ENCODE assay signal across 43 cellular contexts in genomic region chr2:3675687-3676086, GRCh38. TPM values are rescaled to one million over a fixed set of nuclear protein-coding genes. Genes with fewer than 3 reads are reported as not detected.
"Had no signal": no experiment of that assay in that cellular context is flagged by ENCODE, and none has a peak within 500 bp of the region (broad histone marks: within the 10 kb centered on the region; RNA-seq: fewer than 3 reads in every experiment).

No MANE protein-coding gene starts in this region.

- H3K9me3 Mint-ChIP-seq: activated naive CD4-positive, alpha-beta T cell treated with anti-CD3 and anti-CD28 coated beads for 36 hours; activated naive CD4-positive, alpha-beta T cell treated with anti-CD3 and anti-CD28 coated beads, Interleukin-2, amount 10 ng/mL, durations not matched to agents 7 days and 5 days; activated naive CD4-positive, alpha-beta T cell treated with anti-CD3 and anti-CD28 coated beads, Interleukin-2, amount 50 U/mL, for 24 hours; activated naive CD4-positive, alpha-beta T cell treated with anti-CD3 and anti-CD28 coated beads, Interleukin-2, amount 50 U/mL, for 72 hours; activated naive CD8-positive, alpha-beta T cell treated with anti-CD3 and anti-CD28 coated beads for 36 hours; activated naive CD8-positive, alpha-beta T cell treated with anti-CD3 and anti-CD28 coated beads, Interleukin-2, amount 10 ng/mL, durations not matched to agents 7 days and 5 days; activated naive CD8-positive, alpha-beta T cell treated with anti-CD3 and anti-CD28 coated beads, Interleukin-2, amount 50 U/mL, for 24 hours; activated T-cell treated with anti-CD3 and anti-CD28 coated beads, Interleukin-2, amount 50 U/mL, for 24 hours; activated T-cell treated with anti-CD3 and anti-CD28 coated beads, Interleukin-2, amount 50 U/mL, for 4 hours; activated T-cell treated with anti-CD3 and anti-CD28 coated beads, Interleukin-2, amount 50 U/mL, for 72 hours; activated T-helper 1 cell treated with anti-CD3 and anti-CD28 coated beads, Interleukin-12 subunit alpha, Interleukin-12 subunit beta, Interleukin-2, Interleukin-4 antibody, amounts not matched to agents 30 ng/mL and 10 ng/mL and 1 ng/mL, durations not matched to agents 14 hours and 24 hours and 36 hours; activated T-helper 17 cell treated with anti-CD3 and anti-CD28 coated beads, Interleukin-2, amount 50 U/mL, for 72 hours; activated T-helper 2 cell treated with anti-CD3 and anti-CD28 coated beads, Interferon-gamma antibody, Interleukin-2, Interleukin-4, amounts not matched to agents 10 μg/mL and 5 μg/mL and 100 μg/mL, durations not matched to agents 14 hours and 24 hours and 36 hours; brain; central memory CD8-positive, alpha-beta T cell had no signal

- H3K27ac Mint-ChIP-seq: activated naive CD4-positive, alpha-beta T cell treated with anti-CD3 and anti-CD28 coated beads for 36 hours; activated naive CD4-positive, alpha-beta T cell treated with anti-CD3 and anti-CD28 coated beads, Interleukin-2, amount 10 ng/mL, durations not matched to agents 7 days and 5 days; activated naive CD4-positive, alpha-beta T cell treated with anti-CD3 and anti-CD28 coated beads, Interleukin-2, amount 50 U/mL, for 24 hours; activated naive CD4-positive, alpha-beta T cell treated with anti-CD3 and anti-CD28 coated beads, Interleukin-2, amount 50 U/mL, for 72 hours; activated naive CD8-positive, alpha-beta T cell; activated naive CD8-positive, alpha-beta T cell treated with anti-CD3 and anti-CD28 coated beads for 36 hours; activated naive CD8-positive, alpha-beta T cell treated with anti-CD3 and anti-CD28 coated beads, Interleukin-2, amount 10 ng/mL, durations not matched to agents 7 days and 5 days; activated naive CD8-positive, alpha-beta T cell treated with anti-CD3 and anti-CD28 coated beads, Interleukin-2, amount 50 U/mL, for 24 hours; activated T-cell treated with anti-CD3 and anti-CD28 coated beads, Interleukin-2, amount 50 U/mL, for 24 hours; activated T-cell treated with anti-CD3 and anti-CD28 coated beads, Interleukin-2, amount 50 U/mL, for 72 hours; activated T-helper 1 cell treated with anti-CD3 and anti-CD28 coated beads, Interleukin-12 subunit alpha, Interleukin-12 subunit beta, Interleukin-2, Interleukin-4 antibody, amounts not matched to agents 30 ng/mL and 10 ng/mL and 1 ng/mL, durations not matched to agents 14 hours and 24 hours and 36 hours; activated T-helper 17 cell treated with anti-CD3 and anti-CD28 coated beads, Interleukin-2, amount 50 U/mL, for 72 hours; activated T-helper 2 cell treated with anti-CD3 and anti-CD28 coated beads, Interferon-gamma antibody, Interleukin-2, Interleukin-4, amounts not matched to agents 10 μg/mL and 5 μg/mL and 100 μg/mL, durations not matched to agents 14 hours and 24 hours and 36 hours; brain had no signal

- H3K27me3 Mint-ChIP-seq: activated naive CD4-positive, alpha-beta T cell treated with anti-CD3 and anti-CD28 coated beads, Interleukin-2, amount 50 U/mL, for 24 hours; activated naive CD8-positive, alpha-beta T cell treated with anti-CD3 and anti-CD28 coated beads for 36 hours; activated naive CD8-positive, alpha-beta T cell treated with anti-CD3 and anti-CD28 coated beads, Interleukin-2, amount 50 U/mL, for 24 hours; activated T-cell treated with anti-CD3 and anti-CD28 coated beads, Interleukin-2, amount 50 U/mL, for 24 hours had no signal

- H3K4me3 Mint-ChIP-seq: activated naive CD4-positive, alpha-beta T cell treated with anti-CD3 and anti-CD28 coated beads for 36 hours; activated naive CD4-positive, alpha-beta T cell treated with anti-CD3 and anti-CD28 coated beads, Interleukin-2, amount 10 ng/mL, durations not matched to agents 7 days and 5 days; activated naive CD4-positive, alpha-beta T cell treated with anti-CD3 and anti-CD28 coated beads, Interleukin-2, amount 50 U/mL, for 24 hours; activated naive CD8-positive, alpha-beta T cell; activated naive CD8-positive, alpha-beta T cell treated with anti-CD3 and anti-CD28 coated beads for 36 hours; activated naive CD8-positive, alpha-beta T cell treated with anti-CD3 and anti-CD28 coated beads, Interleukin-2, amount 10 ng/mL, durations not matched to agents 7 days and 5 days; activated naive CD8-positive, alpha-beta T cell treated with anti-CD3 and anti-CD28 coated beads, Interleukin-2, amount 50 U/mL, for 24 hours; activated T-cell treated with anti-CD3 and anti-CD28 coated beads, Interleukin-2, amount 50 U/mL, for 24 hours; activated T-cell treated with anti-CD3 and anti-CD28 coated beads, Interleukin-2, amount 50 U/mL, for 4 hours; activated T-cell treated with anti-CD3 and anti-CD28 coated beads, Interleukin-2, amount 50 U/mL, for 72 hours; activated T-helper 1 cell treated with anti-CD3 and anti-CD28 coated beads, Interleukin-12 subunit alpha, Interleukin-12 subunit beta, Interleukin-2, Interleukin-4 antibody, amounts not matched to agents 30 ng/mL and 10 ng/mL and 1 ng/mL, durations not matched to agents 14 hours and 24 hours and 36 hours; activated T-helper 17 cell treated with anti-CD3 and anti-CD28 coated beads, Interleukin-2, amount 50 U/mL, for 72 hours; brain; central memory CD8-positive, alpha-beta T cell had no signal

- H3K36me3 ChIP-seq: adrenal gland, ascending aorta, brain microvascular endothelial cell, breast epithelium, cardiac muscle cell had no signal

- DNase-seq: activated effector memory CD4-positive, alpha-beta T cell treated with anti-CD3 and anti-CD28 coated beads, Interleukin-2, amount 50 U/mL, for 16 hours; activated effector memory CD4-positive, alpha-beta T cell treated with Interleukin-2 at 50 U/mL for 16 hours; activated gamma-delta T cell; activated gamma-delta T cell treated with Interleukin-2 at 50 U/mL for 16 hours; activated naive CD4-positive, alpha-beta T cell; activated naive CD4-positive, alpha-beta T cell treated with anti-CD3 and anti-CD28 coated beads for 36 hours; activated naive CD4-positive, alpha-beta T cell treated with anti-CD3 and anti-CD28 coated beads, Interleukin-2, amount 10 ng/mL, durations not matched to agents 7 days and 5 days; activated naive CD4-positive, alpha-beta T cell treated with anti-CD3 and anti-CD28 coated beads, Interleukin-2, amount 50 U/mL, for 16 hours; activated naive CD4-positive, alpha-beta T cell treated with Interleukin-2 at 50 U/mL for 16 hours; activated naive CD8-positive, alpha-beta T cell treated with anti-CD3 and anti-CD28 coated beads for 36 hours; activated naive CD8-positive, alpha-beta T cell treated with anti-CD3 and anti-CD28 coated beads, Interleukin-2, amount 10 ng/mL, durations not matched to agents 7 days and 5 days; activated naive CD8-positive, alpha-beta T cell treated with anti-CD3 and anti-CD28 coated beads, Interleukin-2, amount 50 U/mL, for 24 hours; activated T-cell treated with anti-CD3 and anti-CD28 coated beads for 4 hours; activated T-cell treated with anti-CD3 and anti-CD28 coated beads, Interleukin-2, amount 50 U/mL, for 1 hour; activated T-cell treated with anti-CD3 and anti-CD28 coated beads, Interleukin-2, amount 50 U/mL, for 24 hours; activated T-cell treated with anti-CD3 and anti-CD28 coated beads, Interleukin-2, amount 50 U/mL, for 4 hours; activated T-cell treated with anti-CD3 and anti-CD28 coated beads, Interleukin-2, amount 50 U/mL, for 48 hours; activated T-cell treated with anti-CD3 and anti-CD28 coated beads, Interleukin-2, amount 50 U/mL, for 72 hours; adrenal gland; amniotic stem cell; anterior cingulate cortex; aorta; body of pancreas; brain microvascular endothelial cell; caudate nucleus; central memory CD4-positive, alpha-beta T cell; cerebellar nuclear complex had no signal

- H3K27ac ChIP-seq: adrenal gland, ascending aorta, body of pancreas, brain microvascular endothelial cell, breast epithelium, cardiac muscle cell had no signal

- H3K4me3 ChIP-seq: adrenal gland, ascending aorta, body of pancreas, breast epithelium, cardiac muscle cell had no signal

- ATAC-seq: activated naive CD4-positive, alpha-beta T cell treated with anti-CD3 and anti-CD28 coated beads, Interleukin-2, amount 50 U/mL, for 72 hours; activated naive CD8-positive, alpha-beta T cell treated with anti-CD3 and anti-CD28 coated beads, Interleukin-2, amount 50 U/mL, for 24 hours; activated T-cell treated with anti-CD3 and anti-CD28 coated beads, Interleukin-2, amount 50 U/mL, for 4 hours; activated T-cell treated with anti-CD3 and anti-CD28 coated beads, Interleukin-2, amount 50 U/mL, for 72 hours; activated T-helper 17 cell treated with anti-CD3 and anti-CD28 coated beads, Interleukin-2, amount 50 U/mL, for 72 hours; body of pancreas had no signal

- H3K36me3 Mint-ChIP-seq: activated naive CD4-positive, alpha-beta T cell treated with anti-CD3 and anti-CD28 coated beads, Interleukin-2, amount 10 ng/mL, durations not matched to agents 7 days and 5 days; activated naive CD4-positive, alpha-beta T cell treated with anti-CD3 and anti-CD28 coated beads, Interleukin-2, amount 50 U/mL, for 24 hours; activated naive CD4-positive, alpha-beta T cell treated with anti-CD3 and anti-CD28 coated beads, Interleukin-2, amount 50 U/mL, for 72 hours; activated naive CD8-positive, alpha-beta T cell; activated naive CD8-positive, alpha-beta T cell treated with anti-CD3 and anti-CD28 coated beads for 36 hours; activated naive CD8-positive, alpha-beta T cell treated with anti-CD3 and anti-CD28 coated beads, Interleukin-2, amount 10 ng/mL, durations not matched to agents 7 days and 5 days; brain had no signal

- H3K27me3 ChIP-seq: adrenal gland, ascending aorta, body of pancreas, brain microvascular endothelial cell, cardiac muscle cell had no signal

- H3K4me1 Mint-ChIP-seq: activated naive CD4-positive, alpha-beta T cell treated with anti-CD3 and anti-CD28 coated beads, Interleukin-2, amount 10 ng/mL, durations not matched to agents 7 days and 5 days; activated naive CD4-positive, alpha-beta T cell treated with anti-CD3 and anti-CD28 coated beads, Interleukin-2, amount 50 U/mL, for 24 hours; activated naive CD8-positive, alpha-beta T cell treated with anti-CD3 and anti-CD28 coated beads for 36 hours; activated naive CD8-positive, alpha-beta T cell treated with anti-CD3 and anti-CD28 coated beads, Interleukin-2, amount 10 ng/mL, durations not matched to agents 7 days and 5 days; activated naive CD8-positive, alpha-beta T cell treated with anti-CD3 and anti-CD28 coated beads, Interleukin-2, amount 50 U/mL, for 24 hours; activated T-helper 17 cell treated with anti-CD3 and anti-CD28 coated beads, Interleukin-2, amount 50 U/mL, for 72 hours; central memory CD8-positive, alpha-beta T cell had no signal

- H3K4me1 ChIP-seq: adrenal gland, ascending aorta, body of pancreas, breast epithelium had no signal

- H3K9me3 ChIP-seq: adrenal gland, ascending aorta, body of pancreas, breast epithelium had no signal

RNA-seq across cellular contexts. Expression of gene ALLC, which starts 17.7 kb away (rescaled TPM):
- total RNA-seq: activated naive CD4-positive, alpha-beta T cell treated with anti-CD3 and anti-CD28 coated beads for 36 hours; activated naive CD4-positive, alpha-beta T cell treated with anti-CD3 and anti-CD28 coated beads, Interleukin-2, amount 50 U/mL, for 72 hours; activated naive CD8-positive, alpha-beta T cell treated with anti-CD3 and anti-CD28 coated beads for 36 hours; activated naive CD8-positive, alpha-beta T cell treated with anti-CD3 and anti-CD28 coated beads, Interleukin-2, amount 10 ng/mL, durations not matched to agents 7 days and 5 days; activated T-cell treated with anti-CD3 and anti-CD28 coated beads, Interleukin-2, amount 50 U/mL, for 4 hours; activated T-cell treated with anti-CD3 and anti-CD28 coated beads, Interleukin-2, amount 50 U/mL, for 72 hours; activated T-helper 1 cell treated with anti-CD3 and anti-CD28 coated beads, Interleukin-12 subunit alpha, Interleukin-12 subunit beta, Interleukin-2, Interleukin-4 antibody, amounts not matched to agents 30 ng/mL and 10 ng/mL and 1 ng/mL, durations not matched to agents 14 hours and 24 hours and 36 hours; activated T-helper 17 cell treated with anti-CD3 and anti-CD28 coated beads, Interleukin-2, amount 50 U/mL, for 72 hours; activated T-helper 2 cell treated with anti-CD3 and anti-CD28 coated beads, Interferon-gamma antibody, Interleukin-2, Interleukin-4, amounts not matched to agents 10 μg/mL and 5 μg/mL and 100 μg/mL, durations not matched to agents 14 hours and 24 hours and 36 hours; aorta; ascending aorta; astrocyte; body of pancreas; bronchial epithelial cell; cardiac muscle cell; cardiac septum; cerebellum; chondrocyte had no signal

RNA-seq across cellular contexts. Expression of gene DCDC2C, which starts 27.7 kb away (rescaled TPM):
- total RNA-seq: activated naive CD4-positive, alpha-beta T cell treated with anti-CD3 and anti-CD28 coated beads for 36 hours; activated naive CD4-positive, alpha-beta T cell treated with anti-CD3 and anti-CD28 coated beads, Interleukin-2, amount 50 U/mL, for 72 hours; activated naive CD8-positive, alpha-beta T cell treated with anti-CD3 and anti-CD28 coated beads for 36 hours; activated naive CD8-positive, alpha-beta T cell treated with anti-CD3 and anti-CD28 coated beads, Interleukin-2, amount 10 ng/mL, durations not matched to agents 7 days and 5 days; activated T-cell treated with anti-CD3 and anti-CD28 coated beads, Interleukin-2, amount 50 U/mL, for 4 hours; activated T-cell treated with anti-CD3 and anti-CD28 coated beads, Interleukin-2, amount 50 U/mL, for 72 hours; activated T-helper 1 cell treated with anti-CD3 and anti-CD28 coated beads, Interleukin-12 subunit alpha, Interleukin-12 subunit beta, Interleukin-2, Interleukin-4 antibody, amounts not matched to agents 30 ng/mL and 10 ng/mL and 1 ng/mL, durations not matched to agents 14 hours and 24 hours and 36 hours; activated T-helper 17 cell treated with anti-CD3 and anti-CD28 coated beads, Interleukin-2, amount 50 U/mL, for 72 hours; activated T-helper 2 cell treated with anti-CD3 and anti-CD28 coated beads, Interferon-gamma antibody, Interleukin-2, Interleukin-4, amounts not matched to agents 10 μg/mL and 5 μg/mL and 100 μg/mL, durations not matched to agents 14 hours and 24 hours and 36 hours; astrocyte; body of pancreas; bronchial epithelial cell; cardiac muscle cell; cardiac septum; cerebellum; chondrocyte had no signal
